20 cellular contexts compared by ENCODE assay signal in genomic region chr3:85005947-85006346, GRCh38. TPM values are rescaled to one million over a fixed set of nuclear protein-coding genes. Genes with fewer than 3 reads are reported as not detected.
A peak's percentile ranks its signal among the peaks of the same experiment; 100 is the strongest.
DNase-seq lines count a peak whose midpoint lies in the region; ATAC-seq, FAIRE-seq and TF ChIP-seq lines count a peak whose summit lies in the region.
"Had no signal": no experiment of that assay in that cellular context is flagged by ENCODE, and none has a peak within 500 bp of the region (broad histone marks: within the 10 kb centered on the region; RNA-seq: fewer than 3 reads in every experiment).

No MANE protein-coding gene starts in this region.

- no peak for FAIRE-seq in HepG2 (lab: Jason Lieb, UNC)
- FAIRE-seq in urothelium cell line (lab: Jason Lieb, UNC), result no peak
- FAIRE-seq: H1, RCC 7860 had no signal

- no peak for TF ChIP-seq CTCF in HepG2 (CRISPR knock-in tag; IDR thresholded peaks at IDR 0.05)

- peak overlapping the region; percentile 76 for H3K27ac ChIP-seq in HepG2 (ENCODE audit: extremely low read length, insufficient read depth, low read length)
- H3K27ac ChIP-seq: BLaER1, SK-N-MC had no signal

- in situ Hi-C loops in HepG2 (cut with HindIII; ENCODE audit: extremely low pct_ligation_motif_present, low pct_unique_long_range_greater_than_20kb), result no loop called here

- WGBS in HepG2 (ENCODE audit: low lambda C conversion rate), result 89% methylated on average over 1 of the region's 1 CpG

- no peaks in the 10 kb centered on the region for H3K79me2 ChIP-seq in HepG2 (ENCODE audit: insufficient read depth, low read length)

- peaks cover 27% of the 10 kb centered on the region for H3K4me1 ChIP-seq in HepG2 (ENCODE audit: insufficient read depth, low read length)
- H3K4me1 ChIP-seq: BLaER1 had no signal

- H3K27me3 ChIP-seq in HepG2 (ENCODE audit: control insufficient read depth in 1 of 2, insufficient read depth in 2 of 2, low read length in 2 of 2), result no peaks in the 10 kb centered on the region
- H3K27me3 ChIP-seq: BLaER1 had no signal

- H2AFZ ChIP-seq in HepG2 (ENCODE audit: low read length), result peak overlapping the region; percentile 88

- H3K36me3 ChIP-seq in HepG2 (replicated peaks in 1 of 2; ENCODE audit: control insufficient read depth in 1 of 2, insufficient read depth in 2 of 2, low read length in 2 of 2), result no peaks in the 10 kb centered on the region
- H3K36me3 ChIP-seq: BLaER1 had no signal

- DNase-seq in NCI-H2171 treated with DMSO at 0.1 percent for 48 hours (lab: John Stamatoyannopoulos, UW) (peak; percentile 36), NCI-H2171 (lab: John Stamatoyannopoulos, UW) (no peak), SK-N-DZ (ENCODE audit: low spot score) (peak; percentile 19), HepG2 (ENCODE audit: low spot score) (peak; percentile 7), superior temporal gyrus (ENCODE audit: extremely low spot score) (peak; percentile 55), NCI-H187 (lab: John Stamatoyannopoulos, UW) (no peak), urothelium cell line (ENCODE audit: low spot score) (no peak)
- DNase-seq: CD4-positive, alpha-beta memory T cell; DMS53; NCI-H1105; NCI-H1694; NCI-H446 had no signal

- ATAC-seq in HepG2 (peak; percentile 70), HG03439 (IDR thresholded peaks at IDR 0.05; ENCODE audit: unreplicated experiment) (no peak)
- ATAC-seq: Right ventricle myocardium inferior had no signal

- CTCF ChIA-PET in HepG2 (lab: Yijun Ruan, JAX; ENCODE audit: low intra/inter-chr PET ratio, low total read pairs), result no interaction called here

- no peak for TF ChIP-seq RAD21 in HepG2 (CRISPR knock-in tag; IDR thresholded peaks at IDR 0.05)

- no peaks in the 10 kb centered on the region for H3K9me3 ChIP-seq in HepG2 (ENCODE audit: low read length)
- H3K9me3 ChIP-seq: BLaER1 had no signal

- TF ChIP-seq EP300 in HepG2 (IDR thresholded peaks at IDR 0.05; ENCODE audit: low read depth in 2 of 2, low read length in 2 of 2) (no peak), HepG2 (CRISPR knock-in tag; IDR thresholded peaks at IDR 0.05; ENCODE audit: borderline replicate concordance) (no peak)

- no peak for TF ChIP-seq POLR2A in HepG2 (IDR thresholded peaks at IDR 0.05; ENCODE audit: insufficient read depth in 1 of 2, low read depth in 2 of 2, low read length in 2 of 2)

- H3K9ac ChIP-seq in HepG2 (ENCODE audit: insufficient read depth, low read depth, low read length), result no peak overlapping the region; the same call in 1 of the 2 replicates
- H3K9ac ChIP-seq: BLaER1 had no signal

- H3K4me3 ChIP-seq in HepG2 (replicated peaks in 1 of 3; ENCODE audit: insufficient read depth in 1 of 3, low read depth in 2 of 3, low read length in 3 of 3), result no peak overlapping the region
- H3K4me3 ChIP-seq: BLaER1, SK-N-MC had no signal

- POLR2A ChIA-PET in HepG2 (lab: Yijun Ruan, JAX), result no interaction called here

- peak overlapping the region; percentile 7; the same call in 1 of the 2 replicates for H3K4me2 ChIP-seq in HepG2 (ENCODE audit: low read depth, low read length)
- H3K4me2 ChIP-seq: BLaER1 had no signal

- H4K20me1 ChIP-seq in HepG2 (ENCODE audit: insufficient read depth, low read length), result no peaks in the 10 kb centered on the region
- H4K20me1 ChIP-seq: BLaER1 had no signal

- BruUV-seq in HepG2 (replicated peaks; lab: Mats Ljungman, UMichigan), result no TSS peak

- intact Hi-C loops in HepG2 (cut with micrococcal nuclease; ENCODE audit: unreplicated experiment), result loop anchor here (2.0 kb wide), 1 partner anchor 47 kb away; the partner anchor contains the start of gene CADM2

TF ChIP-seq in HepG2, 621 proteins besides CTCF, POLR2A, EP300 and RAD21:
- TF ChIP-seq SOX13 (IDR thresholded peaks at IDR 0.05), result no peak
- peak in 1 of 2 experiments; percentile 22; a peak in 1 of 4 replicates for TF ChIP-seq SOX13 (CRISPR knock-in tag; conservative IDR thresholded peaks at IDR 0.05 in 1 of 2, IDR thresholded peaks at IDR 0.05 in 1 of 2)
- TF ChIP-seq HMGA1 (CRISPR knock-in tag; conservative IDR thresholded peaks at IDR 0.05), result no peak
- TF ChIP-seq ZSCAN12 (CRISPR knock-in tag; IDR thresholded peaks at IDR 0.05), result no peak
- TF ChIP-seq ZKSCAN8 (CRISPR knock-in tag; IDR thresholded peaks at IDR 0.05; ENCODE audit: borderline replicate concordance), result no peak

RNA-seq across cellular contexts. Expression of gene CADM2, which starts 47.2 kb away (rescaled TPM):
- 1.6 and 3.1 TPM in 2 replicates for polyA plus RNA-seq in SK-N-DZ (2014; cell fraction: cytosol; rRNA removed)
- polyA plus RNA-seq in SK-N-DZ (2014; cell fraction: nucleus; rRNA removed), result 0.60 and 0.95 TPM in 2 replicates
- total RNA-seq in HepG2 (2016; rRNA removed; fragmentation: Illumina TruSeq; extraction: Trizol), result not detected in 2 replicates
- total RNA-seq in HepG2 (2016; cell fraction: cytosol; rRNA removed; fragmentation: Illumina TruSeq; extraction: Trizol; ENCODE audit: low read depth), result not detected in 2 replicates
- total RNA-seq in HepG2 (2016; cell fraction: insoluble cytoplasmic fraction; rRNA removed; fragmentation: Illumina TruSeq; extraction: Trizol), result not detected in 2 replicates
- not detected in 2 replicates for total RNA-seq in HepG2 (2016; cell fraction: membrane; rRNA removed; fragmentation: Illumina TruSeq; extraction: Trizol)
- not detected in 2 replicates for total RNA-seq in HepG2 (2016; cell fraction: nucleus; rRNA removed; fragmentation: Illumina TruSeq; extraction: Trizol)
- polyA plus RNA-seq in HepG2 (2011; rRNA removed), result not detected in 2 replicates
- polyA plus RNA-seq in HepG2 (2011; cell fraction: cytosol; rRNA removed), result 0.04 TPM in 1 of 2 replicates, not detected in the other
- polyA plus RNA-seq in HepG2 (2011; cell fraction: nucleus; rRNA removed), result 0.21 TPM in 1 of 2 replicates, not detected in the other
- not detected in 2 replicates for polyA plus RNA-seq in HepG2 (2012)
- polyA plus RNA-seq in HepG2 (2016; cell fraction: cytosol; fragmentation: Illumina TruSeq; extraction: Trizol; ENCODE audit: low read depth), result not detected in 2 replicates
- not detected in 2 replicates for polyA plus RNA-seq in HepG2 (2016; cell fraction: insoluble cytoplasmic fraction; fragmentation: Illumina TruSeq; extraction: Trizol; ENCODE audit: low read depth)
- polyA plus RNA-seq in HepG2 (2016; cell fraction: membrane; fragmentation: Illumina TruSeq; extraction: Trizol; ENCODE audit: low read depth), result not detected in 2 replicates
- not detected in 2 replicates for polyA plus RNA-seq in HepG2 (2016; cell fraction: nucleus; fragmentation: Illumina TruSeq; extraction: Trizol; ENCODE audit: insufficient read depth, low read depth)
- polyA minus RNA-seq in HepG2 (2011; rRNA and poly(A)+ RNA removed; ENCODE audit: low replicate concordance), result 0.12 TPM in 1 of 2 replicates, not detected in the other
- not detected in 2 replicates for polyA minus RNA-seq in HepG2 (2011; cell fraction: cytosol; rRNA and poly(A)+ RNA removed)
- polyA minus RNA-seq in HepG2 (2011; cell fraction: nucleus; rRNA and poly(A)+ RNA removed), result not detected in 2 replicates
- total RNA-seq: A172, LHCN-M2 had no signal

Comparison
In these comparisons a context has a peak if more than half of its experiments do, and no peak if none do; other contexts are left out.
1. DNase-seq: peak in NCI-H2171 treated with DMSO at 0.1 percent for 48 hours (single experiment), SK-N-DZ (single experiment), HepG2 (single experiment) and superior temporal gyrus (single experiment); none in NCI-H2171 (single experiment), NCI-H187 (0 of 2) and urothelium cell line (single experiment).